ENCODE assay signal across 19 cellular contexts in genomic region chr3:140597364-140597763, GRCh38.
DNase-seq lines count a peak whose midpoint lies in the region; ATAC-seq and TF ChIP-seq lines count a peak whose summit lies in the region.
"Had no signal": no experiment of that assay in that cellular context is flagged by ENCODE, and none has a peak within 500 bp of the region (broad histone marks: within the 10 kb centered on the region; RNA-seq: fewer than 3 reads in every experiment).

No MANE protein-coding gene starts in this region.

- no peak for ATAC-seq in heart left ventricle
- ATAC-seq in Right ventricle myocardium inferior: no peak
- ATAC-seq in left ventricle myocardium superior: no peak
- ATAC-seq: CD8-positive, alpha-beta T cell had no signal

- peak overlapping the region in 11 of 12 donors; percentile 27 to 84 (median 63) for H3K27ac ChIP-seq in heart left ventricle
- peak overlapping the region; percentile 57 to 69 for H3K27ac ChIP-seq in right atrium auricular region
- H3K27ac ChIP-seq in esophagus muscularis mucosa (replicated peaks in 1 of 4): no peak overlapping the region
- H3K27ac ChIP-seq: 22Rv1, BLaER1 had no signal

- TF ChIP-seq POLR2A in heart left ventricle (IDR thresholded peaks at IDR 0.05) (no peak), esophagus muscularis mucosa (IDR thresholded peaks at IDR 0.05; ENCODE audit: low read depth) (no peak)

- no peaks in the 10 kb centered on the region for H3K36me3 ChIP-seq in heart left ventricle
- H3K36me3 ChIP-seq in right atrium auricular region: no peaks in the 10 kb centered on the region
- H3K36me3 ChIP-seq in adipocyte (ENCODE audit: control insufficient read depth, insufficient read depth, low read length, severe bottlenecking): no peaks in the 10 kb centered on the region
- H3K36me3 ChIP-seq in esophagus muscularis mucosa: no peaks in the 10 kb centered on the region
- H3K36me3 ChIP-seq: BLaER1 had no signal

- no peak for TF ChIP-seq EP300 in esophagus muscularis mucosa (IDR thresholded peaks at IDR 0.05)

- H3K9me3 ChIP-seq in heart left ventricle: no peaks in the 10 kb centered on the region
- no peaks in the 10 kb centered on the region for H3K9me3 ChIP-seq in right atrium auricular region
- no peaks in the 10 kb centered on the region for H3K9me3 ChIP-seq in adipocyte (ENCODE audit: control insufficient read depth, low read length)
- H3K9me3 ChIP-seq in esophagus muscularis mucosa: no peaks in the 10 kb centered on the region
- H3K9me3 ChIP-seq: BLaER1, Caco-2 had no signal

- intact Hi-C loops in heart left ventricle (cut with DNase I): loop anchor here in 1 of 10 donors (5.0 kb wide), 1 partner anchor 120 kb away; no protein-coding TSS in a partner anchor
- intact Hi-C loops in Right ventricle myocardium inferior (cut with DNase I): no loop called here
- intact Hi-C loops in left ventricle myocardium superior (cut with micrococcal nuclease): no loop called here
- intact Hi-C loops in esophagus muscularis mucosa (cut with DNase I): no loop called here

- TF ChIP-seq CTCF in heart left ventricle (IDR thresholded peaks at IDR 0.05) (no peak), right atrium auricular region (IDR thresholded peaks at IDR 0.05) (no peak), esophagus muscularis mucosa (IDR thresholded peaks at IDR 0.05) (no peak)

- H3K27me3 ChIP-seq in heart left ventricle: no peaks in the 10 kb centered on the region
- no peaks in the 10 kb centered on the region for H3K27me3 ChIP-seq in right atrium auricular region
- H3K27me3 ChIP-seq in adipocyte (replicated peaks; ENCODE audit: control insufficient read depth, insufficient read depth, low read length): peaks cover 6% of the 10 kb centered on the region
- H3K27me3 ChIP-seq in esophagus muscularis mucosa: no peaks in the 10 kb centered on the region
- H3K27me3 ChIP-seq: BLaER1 had no signal

- 82 to 87% (median 85%) methylated on average over 3 of the region's 3 CpGs for WGBS in heart left ventricle, 4 donors
- WGBS in esophagus muscularis mucosa: 90% methylated on average over 3 of the region's 3 CpGs

- DNase-seq in heart left ventricle: no peak
- DNase-seq in Right ventricle myocardium inferior (ENCODE audit: missing footprints): no peak
- no peak for DNase-seq in right atrium auricular region (ENCODE audit: low spot score)
- DNase-seq in left ventricle myocardium superior: no peak
- DNase-seq in adipocyte (ENCODE audit: low read depth): no peak
- DNase-seq in esophagus muscularis mucosa (ENCODE audit: extremely low spot score): peak; percentile 45
- no peak for DNase-seq in RKO (ENCODE audit: low spot score)
- no peak for DNase-seq in GDM1 (lab: John Stamatoyannopoulos, UW)
- DNase-seq: Caco-2; CD4-positive, CD25-positive, alpha-beta regulatory T cell; CD8-positive, alpha-beta T cell; DMS153; DND-41; GF-D8; GOT3; H7; HCEC 1CT had no signal

- H3K4me3 ChIP-seq in heart left ventricle: no peak overlapping the region
- H3K4me3 ChIP-seq in right atrium auricular region: no peak overlapping the region
- no peak overlapping the region for H3K4me3 ChIP-seq in adipocyte (ENCODE audit: low read length)
- H3K4me3 ChIP-seq in esophagus muscularis mucosa: no peak overlapping the region
- H3K4me3 ChIP-seq: BLaER1 had no signal

- H3K4me1 ChIP-seq in heart left ventricle (peaks cover 3 to 39% (median 21%) of the 10 kb centered on the region in 12 donors), right atrium auricular region (peaks cover 0 to 34% of the 10 kb centered on the region in 2 donors), adipocyte (ENCODE audit: control insufficient read depth, insufficient read depth, low read length) (peaks cover 18% of the 10 kb centered on the region), esophagus muscularis mucosa (peaks cover 0 to 22% (median 4%) of the 10 kb centered on the region in 4 donors)
- H3K4me1 ChIP-seq: BLaER1, Caco-2 had no signal

- H3K9ac ChIP-seq in adipocyte (ENCODE audit: low read length): peak overlapping the region; percentile 31
- H3K9ac ChIP-seq: BLaER1 had no signal

Comparison
In these comparisons a context has a peak if more than half of its experiments do, and no peak if none do; other contexts are left out.
1. H3K27ac ChIP-seq: peak in heart left ventricle (11 of 12) and right atrium auricular region (2 of 2); none in esophagus muscularis mucosa (0 of 4).